Comparison of ENCODE assay signal across 8 cellular contexts in the genomic region with DNA sequence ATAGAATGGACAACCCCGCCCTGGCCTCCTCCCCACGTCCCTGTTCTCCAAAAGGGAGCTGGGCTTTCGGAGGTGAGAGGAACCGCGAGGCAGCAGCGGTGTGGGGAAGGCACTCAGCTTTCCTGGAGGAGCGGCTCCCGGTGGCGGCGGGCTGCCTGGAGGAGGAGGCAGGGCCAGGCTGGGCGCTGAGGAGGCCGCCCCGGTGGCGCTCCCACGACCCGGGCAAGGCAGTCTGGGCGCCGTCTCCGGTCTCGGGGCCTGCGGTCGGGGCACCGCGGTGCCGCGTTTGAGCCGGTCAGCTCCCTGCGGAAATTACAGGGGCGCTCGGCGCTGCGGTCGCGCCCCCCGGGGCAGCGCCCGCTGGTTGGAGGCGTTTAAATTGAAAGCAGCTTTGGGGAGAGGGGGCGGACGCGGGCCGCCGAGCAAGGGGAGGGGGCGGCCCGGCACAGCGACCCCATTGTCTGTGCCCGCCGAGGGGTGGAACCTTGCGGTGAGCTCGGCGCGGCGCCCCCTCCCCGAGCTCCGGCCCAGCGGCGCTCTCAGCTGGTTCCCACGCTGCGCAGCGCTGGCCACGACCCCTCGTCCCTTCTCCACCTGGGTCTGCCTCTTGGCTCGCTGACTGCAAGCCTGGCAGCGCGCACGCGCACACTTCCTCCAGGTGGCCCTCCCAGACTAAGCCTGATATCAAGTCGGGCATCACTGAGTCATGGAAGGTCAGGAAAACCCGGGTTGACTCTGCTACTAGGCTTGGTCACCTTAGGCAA. TPM values are rescaled to one million over a fixed set of nuclear protein-coding genes. Genes with fewer than 3 reads are reported as not detected.
DNase-seq lines count a peak whose midpoint lies in the region; ATAC-seq and TF ChIP-seq lines count a peak whose summit lies in the region.

No MANE protein-coding gene starts in this region.

- no peak overlapping the region for H2AFZ ChIP-seq in H9 (ENCODE audit: low read length)

- H3K27ac ChIP-seq in H9 (ENCODE audit: insufficient read length, low read depth, low read length) (no peak overlapping the region), iPS DF 6.9 (ENCODE audit: low read length) (no peak overlapping the region), Peyer's patch (no peak overlapping the region)

- H4K20me1 ChIP-seq in H9 (ENCODE audit: control insufficient read depth, insufficient read depth, insufficient read length) = no peaks in the 10 kb centered on the region

- H2BK20ac ChIP-seq in H9 (ENCODE audit: low read depth, low read length, poor library complexity, severe bottlenecking) = no peak overlapping the region

- peaks cover 42 to 78% of the 10 kb centered on the region in 2 experiments for H3K4me1 Mint-ChIP-seq in H9

- 0 out of 2 replicates have a peak, but pooled peaks cover 4% of the 10 kb centered on the region for H3K4me1 ChIP-seq in H9 (ENCODE audit: insufficient read depth, low read length)
- H3K4me1 ChIP-seq in iPS DF 6.9 (ENCODE audit: control insufficient read depth, insufficient read depth, low read length) = peaks cover 2% of the 10 kb centered on the region
- H3K4me1 ChIP-seq in Peyer's patch = peaks cover 0 to 4% (median 0%) of the 10 kb centered on the region in 4 donors

- DNase-seq in H9 (peak; percentile 90), activated T-cell treated with anti-CD3 and anti-CD28 coated beads for 4 hours (peak; percentile 4), iPS DF 6.9 (ENCODE audit: low read depth, low spot score) (no peak), HuH-7.5 (ENCODE audit: low spot score) (no peak), NCI-H524 (lab: John Stamatoyannopoulos, UW) (no peak), Peyer's patch (no peak)
- peak; percentile 24 to 53 for DNase-seq in stimulated activated CD4-positive, alpha-beta T cell treated with anti-CD3 and anti-CD28 coated beads, Interleukin-2, amount 100 ng/mL, for 24 hours

- H3K9me3 Mint-ChIP-seq in H9 = no peaks in the 10 kb centered on the region; a peak in 1 of 5 replicates

- H3K23me2 ChIP-seq in H9 (ENCODE audit: insufficient read length, low read depth, low read length, poor library complexity, severe bottlenecking) = peaks cover 5% of the 10 kb centered on the region

- H2BK120ac ChIP-seq in H9 (ENCODE audit: low read depth, low read length, poor library complexity, severe bottlenecking) = no peak overlapping the region

- no peak overlapping the region for H4K91ac ChIP-seq in H9 (ENCODE audit: insufficient read length, low read depth, low read length)

- H3K36me3 ChIP-seq in iPS DF 6.9 (ENCODE audit: control insufficient read depth, insufficient read depth, low read length) (no peaks in the 10 kb centered on the region), Peyer's patch (no peaks in the 10 kb centered on the region)

- no peak overlapping the region for H3K4ac ChIP-seq in H9 (ENCODE audit: low read depth, low read length)

- H3K36me3 Mint-ChIP-seq in H9 (ENCODE audit: insufficient read depth in 1 of 3, low read depth in 3 of 3) = no peaks in the 10 kb centered on the region; a peak in 1 of 7 replicates

- peak overlapping the region; percentile 78 for H3K4me2 ChIP-seq in H9 (ENCODE audit: insufficient read depth, insufficient read length, low read length)

- H3K79me2 ChIP-seq in H9 (ENCODE audit: insufficient read depth, low read length) = no peaks in the 10 kb centered on the region

- no peak overlapping the region for H2AK5ac ChIP-seq in H9 (ENCODE audit: insufficient read length, low read length)

- peaks cover 94% of the 10 kb centered on the region for H3K27me3 Mint-ChIP-seq in H9 (ENCODE audit: low read depth)

- H3K23ac ChIP-seq in H9 (ENCODE audit: insufficient read length, low read depth, low read length) = no peak overlapping the region

- no peak overlapping the region for H2BK12ac ChIP-seq in H9 (ENCODE audit: insufficient read length, low read depth, low read length)

- H3K79me1 ChIP-seq in H9 (ENCODE audit: insufficient read depth, low read depth, low read length, poor library complexity, severe bottlenecking) = no peaks in the 10 kb centered on the region

- TF ChIP-seq CTCF in H9 (conservative IDR thresholded peaks at IDR 0.05) (no peak), Peyer's patch (IDR thresholded peaks at IDR 0.05) (no peak)

- ATAC-seq in HG03571 (IDR thresholded peaks at IDR 0.05; ENCODE audit: unreplicated experiment) = no peak

- H3K14ac ChIP-seq in H9 (ENCODE audit: insufficient read depth, low read length) = no peak overlapping the region

- H4K5ac ChIP-seq in H9 (ENCODE audit: insufficient read length, low read depth, low read length) = no peak overlapping the region

- no peak overlapping the region for H3K9ac ChIP-seq in H9 (ENCODE audit: extremely low read depth, insufficient read length, low read length)

- no peak overlapping the region for H3T11ph ChIP-seq in H9 (ENCODE audit: low read length)

- no peak overlapping the region for H3K56ac ChIP-seq in H9 (ENCODE audit: insufficient read length, low read depth, low read length)

- H3K9me3 ChIP-seq in H9 (ENCODE audit: control insufficient read depth, low read depth, low read length) (no peaks in the 10 kb centered on the region), iPS DF 6.9 (ENCODE audit: control insufficient read depth, insufficient read depth, low read length) (no peaks in the 10 kb centered on the region), Peyer's patch (no peaks in the 10 kb centered on the region)

- H3K27me3 ChIP-seq in H9 (ENCODE audit: insufficient read depth, low read length) (peaks cover 26% of the 10 kb centered on the region; the same call in 1 of the 2 replicates), iPS DF 6.9 (ENCODE audit: control insufficient read depth, insufficient read depth, low read length) (peaks cover 26% of the 10 kb centered on the region), Peyer's patch (peaks cover 0 to 26% of the 10 kb centered on the region in 2 donors)

- peak overlapping the region; percentile 69 to 92 for H3K4me3 Mint-ChIP-seq in H9

- peak overlapping the region; percentile 53 for H3K4me3 ChIP-seq in iPS DF 6.9 (ENCODE audit: low read length)
- peak overlapping the region in 1 of 4 donors; percentile 15 for H3K4me3 ChIP-seq in Peyer's patch

- H3K27ac Mint-ChIP-seq in H9 = no peak overlapping the region

- H3K18ac ChIP-seq in H9 (ENCODE audit: insufficient read length, low read depth, low read length) = no peak overlapping the region

- no CpG with 5 or more reads among the region's 69 CpGs for WGBS in H9 (ENCODE audit: extremely low coverage, insufficient read length, low lambda C conversion rate)
- WGBS in iPS DF 6.9 (ENCODE audit: insufficient coverage, insufficient read length) = no CpG with 5 or more reads among the region's 69 CpGs

- no peak overlapping the region for H4K8ac ChIP-seq in H9 (replicated peaks; ENCODE audit: insufficient read length, low read depth, low read length)

- H2BK5ac ChIP-seq in H9 (ENCODE audit: insufficient read length, low read length) = no peak overlapping the region

- TF ChIP-seq POLR2A in Peyer's patch (IDR thresholded peaks at IDR 0.05) = no peak

- H2BK15ac ChIP-seq in H9 (ENCODE audit: low read depth, low read length) = no peak overlapping the region

RNA-seq across cellular contexts. Expression of gene DLX4, which starts 58.7 kb away (rescaled TPM):
- 1.7 and 2.5 TPM in 2 replicates for total RNA-seq in H9 (2021)
- total RNA-seq in Peyer's patch = not detected

Comparison
In these comparisons a context has a peak if more than half of its experiments do, and no peak if none do; other contexts are left out.
1. DNase-seq: peak in H9 (single experiment), activated T-cell treated with anti-CD3 and anti-CD28 coated beads for 4 hours (single experiment) and stimulated activated CD4-positive, alpha-beta T cell treated with anti-CD3 and anti-CD28 coated beads, Interleukin-2, amount 100 ng/mL, for 24 hours (2 of 2); none in iPS DF 6.9 (single experiment), HuH-7.5 (single experiment), NCI-H524 (0 of 2) and Peyer's patch (0 of 3).